In the genomic region with DNA sequence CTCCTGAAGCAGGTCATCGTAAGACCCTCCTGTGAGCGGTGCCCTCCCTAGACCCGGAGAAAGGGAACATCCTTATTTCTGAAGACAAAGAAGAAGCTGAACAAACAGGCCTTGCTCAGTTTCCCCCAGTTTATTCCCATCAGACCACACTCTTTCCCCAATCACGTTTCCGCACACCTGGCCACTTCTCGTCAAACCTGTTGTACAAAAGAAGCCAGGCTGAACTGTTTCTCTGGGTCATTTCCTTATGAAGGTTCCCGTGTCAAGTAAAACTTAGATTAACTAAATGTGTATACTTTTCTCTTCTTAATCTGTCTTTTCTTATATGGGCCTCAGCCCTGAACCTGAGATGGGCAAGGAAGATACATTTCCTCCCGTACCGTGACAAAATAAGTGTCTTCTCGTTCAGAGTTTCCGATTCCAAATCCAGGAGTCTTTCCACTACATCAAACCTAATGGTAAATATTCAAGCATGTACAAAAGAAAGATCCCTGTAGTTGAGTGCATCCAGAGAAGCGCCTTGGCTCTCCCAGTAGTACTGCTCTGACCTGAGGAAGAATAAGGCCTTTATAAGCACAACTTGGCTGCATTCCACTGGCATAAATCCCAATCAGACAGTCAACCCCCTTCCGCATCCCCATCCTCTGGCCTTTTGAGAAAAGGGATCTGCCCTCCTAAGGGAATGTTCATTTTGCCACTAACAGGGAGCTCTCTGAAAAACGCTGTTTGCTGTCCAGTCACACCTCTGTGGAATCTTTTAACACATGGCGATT, we compare ENCODE assay signal across 11 cellular contexts.
A peak's percentile ranks its signal among the peaks of the same experiment; 100 is the strongest.
DNase-seq lines count a peak whose midpoint lies in the region; ATAC-seq and TF ChIP-seq lines count a peak whose summit lies in the region.
"Had no signal": no experiment of that assay in that cellular context is flagged by ENCODE, and none has a peak within 500 bp of the region (broad histone marks: within the 10 kb centered on the region; RNA-seq: fewer than 3 reads in every experiment).

No MANE protein-coding gene starts in this region.

- H3K4me1 Mint-ChIP-seq in natural killer cell treated with Interleukin-12 subunit alpha and Interleukin-12 subunit beta and Interleukin-15 and Interleukin-18, amount 100 ng/mL, for 72 hours (ENCODE audit: low read depth in 2 of 2), result peaks cover 25 to 30% of the 10 kb centered on the region in 2 donors

- intact Hi-C loops in Right ventricle myocardium superior (cut with DNase I), result no loop called here

- H3K27ac ChIP-seq in right atrium auricular region (peak overlapping the region; percentile 70 to 72), urinary bladder (ENCODE audit: low read depth) (peak overlapping the region; percentile 68)

- no peaks in the 10 kb centered on the region for H3K9me3 ChIP-seq in right atrium auricular region

- no peaks in the 10 kb centered on the region for H3K27me3 Mint-ChIP-seq in natural killer cell treated with Interleukin-12 subunit alpha and Interleukin-12 subunit beta and Interleukin-15 and Interleukin-18, amount 100 ng/mL, for 72 hours
- H3K27me3 Mint-ChIP-seq: activated naive CD4-positive, alpha-beta T cell treated with anti-CD3 and anti-CD28 coated beads, Interleukin-2, amount 50 U/mL, for 24 hours had no signal

- H3K9me3 Mint-ChIP-seq in natural killer cell treated with Interleukin-12 subunit alpha and Interleukin-12 subunit beta and Interleukin-15 and Interleukin-18, amount 100 ng/mL, for 72 hours, result no peaks in the 10 kb centered on the region
- H3K9me3 Mint-ChIP-seq: activated naive CD4-positive, alpha-beta T cell treated with anti-CD3 and anti-CD28 coated beads, Interleukin-2, amount 50 U/mL, for 24 hours had no signal

- H3K36me3 Mint-ChIP-seq in natural killer cell treated with Interleukin-12 subunit alpha and Interleukin-12 subunit beta and Interleukin-15 and Interleukin-18, amount 100 ng/mL, for 72 hours, result no peaks in the 10 kb centered on the region

- H3K4me1 ChIP-seq in right atrium auricular region (peaks cover 0 to 14% of the 10 kb centered on the region in 2 donors), urinary bladder (ENCODE audit: insufficient read depth) (no peaks in the 10 kb centered on the region)

- peak; percentile 54 for DNase-seq in right atrium auricular region (ENCODE audit: low spot score)
- DNase-seq in Right ventricle myocardium superior, result no peak
- DNase-seq in cardiac fibroblast (ENCODE audit: low read depth in 2 of 2), result peak; percentile 12 to 38
- DNase-seq in natural killer cell treated with Interleukin-12 subunit alpha and Interleukin-12 subunit beta and Interleukin-15 and Interleukin-18, amount 100 ng/mL, for 72 hours (ENCODE audit: low spot score), result no peak
- no peak for DNase-seq in NCI-H1694 (lab: John Stamatoyannopoulos, UW)
- no peak for DNase-seq in NAMALWA (ENCODE audit: low spot score)
- DNase-seq in stimulated activated CD4-positive, alpha-beta T cell treated with anti-CD3 and anti-CD28 coated beads, Interleukin-2, amount 100 ng/mL, for 48 hours, result no peak
- DNase-seq: dermis blood vessel endothelial cell, NCI-H526 treated with DMSO at 0.1 percent for 48 hours had no signal

- TF ChIP-seq CTCF in right atrium auricular region (IDR thresholded peaks at IDR 0.05) (no peak), cardiac fibroblast (IDR thresholded peaks at IDR 0.05; ENCODE audit: low read depth, low read length) (no peak)

- H3K4me3 ChIP-seq in right atrium auricular region (no peak overlapping the region), cardiac fibroblast (replicated peaks in 1 of 2; ENCODE audit: low read depth in 2 of 2, low read length in 2 of 2) (no peak overlapping the region), urinary bladder (ENCODE audit: low read depth, low read length) (no peak overlapping the region)

- peak overlapping the region; percentile 54 to 81 for H3K27ac Mint-ChIP-seq in natural killer cell treated with Interleukin-12 subunit alpha and Interleukin-12 subunit beta and Interleukin-15 and Interleukin-18, amount 100 ng/mL, for 72 hours
- H3K27ac Mint-ChIP-seq: activated naive CD4-positive, alpha-beta T cell treated with anti-CD3 and anti-CD28 coated beads, Interleukin-2, amount 50 U/mL, for 24 hours had no signal

- no peaks in the 10 kb centered on the region for H3K36me3 ChIP-seq in right atrium auricular region
- H3K36me3 ChIP-seq in urinary bladder (ENCODE audit: insufficient read depth), result no peaks in the 10 kb centered on the region

- WGBS in urinary bladder, result 63% methylated on average over 15 of the region's 15 CpGs

- H3K4me3 Mint-ChIP-seq in natural killer cell treated with Interleukin-12 subunit alpha and Interleukin-12 subunit beta and Interleukin-15 and Interleukin-18, amount 100 ng/mL, for 72 hours, result peak overlapping the region; percentile 49
- H3K4me3 Mint-ChIP-seq: activated naive CD4-positive, alpha-beta T cell treated with anti-CD3 and anti-CD28 coated beads, Interleukin-2, amount 50 U/mL, for 24 hours had no signal

- no peaks in the 10 kb centered on the region for H3K27me3 ChIP-seq in right atrium auricular region

- ATAC-seq in Right ventricle myocardium superior (ENCODE audit: poor library complexity), result no peak
- no peak for ATAC-seq in natural killer cell treated with Interleukin-12 subunit alpha and Interleukin-12 subunit beta and Interleukin-15 and Interleukin-18, amount 100 ng/mL, for 72 hours

Comparison
In these comparisons a context has a peak if more than half of its experiments do, and no peak if none do; other contexts are left out.
1. DNase-seq: peak in right atrium auricular region (single experiment) and cardiac fibroblast (2 of 2); none in Right ventricle myocardium superior (single experiment), natural killer cell treated with Interleukin-12 subunit alpha and Interleukin-12 subunit beta and Interleukin-15 and Interleukin-18, amount 100 ng/mL, for 72 hours (single experiment), NCI-H1694 (single experiment), NAMALWA (single experiment) and stimulated activated CD4-positive, alpha-beta T cell treated with anti-CD3 and anti-CD28 coated beads, Interleukin-2, amount 100 ng/mL, for 48 hours (0 of 2).